Comparison of ENCODE assay signal across 28 cellular contexts in the genomic region with DNA sequence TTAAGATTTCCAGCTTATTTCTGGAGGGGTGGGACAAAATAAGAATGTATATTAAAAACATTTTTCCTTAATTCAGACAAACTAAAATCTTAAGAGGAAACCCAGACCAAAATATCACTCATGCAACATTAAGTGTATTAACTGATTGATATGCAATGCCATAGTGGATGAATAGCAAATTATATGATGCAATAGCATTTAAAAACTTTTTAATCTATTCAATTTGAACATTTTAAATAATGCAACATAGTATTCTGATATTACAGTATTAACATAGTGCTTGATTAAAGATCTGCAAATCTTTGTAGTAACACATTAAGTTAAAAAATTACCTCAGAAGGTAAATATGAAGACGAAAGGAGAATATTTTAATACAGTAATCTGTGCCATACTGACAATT.
"Had no signal": no experiment of that assay in that cellular context is flagged by ENCODE, and none has a peak within 500 bp of the region (broad histone marks: within the 10 kb centered on the region; RNA-seq: fewer than 3 reads in every experiment).

No MANE protein-coding gene starts in this region.

- ATAC-seq: effector memory CD8-positive, alpha-beta T cell; esophagus mucosa; gastrocnemius medialis; heart right ventricle; left cardiac atrium; left lung; left ventricle myocardium superior; lower lobe of right lung; mucosa of descending colon had no signal

- FAIRE-seq: endometrium, islet of Langerhans, keratinocyte had no signal

- H3K9me3 Mint-ChIP-seq: dendritic cell treated with granulocyte-macrophage colony-stimulating factor and Interleukin-4, amounts not matched to agents 40 ng/mL and 50 ng/mL, for 4 days; effector memory CD8-positive, alpha-beta T cell; endodermal cell; mesothelial cell of epicardium; naive B cell had no signal

- H3K9me3 ChIP-seq: colonic mucosa, esophagus squamous epithelium, gastrocnemius medialis, heart right ventricle, left lung, lower lobe of right lung, mucosa of descending colon had no signal

- DNase-seq: colonic mucosa; cortex of kidney; effector CD8-positive, alpha-beta T cell; effector memory CD8-positive, alpha-beta T cell; endodermal cell; erythroblast; esophagus squamous epithelium; foreskin fibroblast; foreskin melanocyte; gastrocnemius medialis; glutamatergic neuron; head of caudate nucleus; heart right ventricle; hippocampal formation; left cardiac atrium; left lung; left ventricle myocardium superior; lower lobe of right lung; mesenchymal stem cell; mucosa of descending colon; naive B cell had no signal

- H3K4me3 Mint-ChIP-seq: dendritic cell treated with granulocyte-macrophage colony-stimulating factor and Interleukin-4, amounts not matched to agents 40 ng/mL and 50 ng/mL, for 4 days; effector memory CD8-positive, alpha-beta T cell; endodermal cell; mesothelial cell of epicardium; naive B cell had no signal

- H3K27me3 ChIP-seq: colonic mucosa, esophagus squamous epithelium, gastrocnemius medialis, heart right ventricle, left lung had no signal

- H3K27ac Mint-ChIP-seq: dendritic cell treated with granulocyte-macrophage colony-stimulating factor and Interleukin-4, amounts not matched to agents 40 ng/mL and 50 ng/mL, for 4 days; effector memory CD8-positive, alpha-beta T cell; endodermal cell; mesothelial cell of epicardium; naive B cell had no signal

- H3K4me1 Mint-ChIP-seq: endodermal cell, mesothelial cell of epicardium had no signal

- H3K4me3 ChIP-seq: colonic mucosa, esophagus squamous epithelium, gastrocnemius medialis, heart right ventricle, left lung, lower lobe of right lung, mucosa of descending colon had no signal

- H3K27ac ChIP-seq: colonic mucosa, epithelial cell of prostate, esophagus squamous epithelium, left lung, lower lobe of right lung had no signal

- H3K36me3 ChIP-seq: colonic mucosa had no signal

- H3K27me3 Mint-ChIP-seq: dendritic cell treated with granulocyte-macrophage colony-stimulating factor and Interleukin-4, amounts not matched to agents 40 ng/mL and 50 ng/mL, for 4 days; effector memory CD8-positive, alpha-beta T cell; naive B cell had no signal

- H3K4me1 ChIP-seq: colonic mucosa, esophagus squamous epithelium, heart right ventricle, left lung, lower lobe of right lung had no signal
